ENCODE assay signal across 8 cellular contexts in genomic region chr17:1203111-1203966, GRCh38. TPM values are rescaled to one million over a fixed set of nuclear protein-coding genes. Genes with fewer than 3 reads are reported as not detected.
DNase-seq lines count a peak whose midpoint lies in the region; ATAC-seq and TF ChIP-seq lines count a peak whose summit lies in the region.

No MANE protein-coding gene starts in this region.

- H4K20me1 ChIP-seq in DOHH2 (ENCODE audit: control insufficient read depth, insufficient read depth, low read depth, low read length) = no peaks in the 10 kb centered on the region; the same call in 1 of the 2 replicates

- TF ChIP-seq CTCF in DOHH2 (IDR thresholded peaks at IDR 0.05; ENCODE audit: low read depth, low read length, poor library complexity, severe bottlenecking) (no peak), ovary (IDR thresholded peaks at IDR 0.05) (no peak)

- H3K27ac ChIP-seq in DOHH2 (ENCODE audit: low read depth, low read length) = peak overlapping the region; percentile 93
- peak overlapping the region in 1 of 2 donors; percentile 32 for H3K27ac ChIP-seq in ovary

- peaks cover 87% of the 10 kb centered on the region for H3K79me2 ChIP-seq in DOHH2 (ENCODE audit: control insufficient read depth, low read length)

- peak overlapping the region; percentile 98 for H3K4me2 ChIP-seq in DOHH2 (ENCODE audit: low read length)

- 5 to 10% (median 7%) methylated on average over 56 to 76 of the region's 91 CpGs for WGBS in ovary, 3 donors

- H3K4me3 ChIP-seq in DOHH2 (ENCODE audit: low read length) (peak overlapping the region; percentile 77), ovary (peak overlapping the region; percentile 42)

- H3K36me3 ChIP-seq in DOHH2 (ENCODE audit: control insufficient read depth, low read length) = peaks cover 40% of the 10 kb centered on the region
- H3K36me3 ChIP-seq in ovary = no peaks in the 10 kb centered on the region

- intact Hi-C loops in ovary (cut with DNase I) = no loop called here

- H3K27me3 ChIP-seq in DOHH2 (ENCODE audit: control insufficient read depth, low read length) (no peaks in the 10 kb centered on the region), ovary (no peaks in the 10 kb centered on the region)

- DNase-seq in NCI-H748 (lab: John Stamatoyannopoulos, UW; ENCODE audit: unreplicated experiment) = peak; percentile 88
- peak; percentile 25 to 34 (median 32) for DNase-seq in activated naive CD4-positive, alpha-beta T cell (lab: John Stamatoyannopoulos, UW)
- DNase-seq in glomerular visceral epithelial cell (ENCODE audit: extremely low spot score) = peak; percentile 70
- DNase-seq in ovary = peak; percentile 52 to 73 (median 71)
- no peak for DNase-seq in SHP77 (lab: John Stamatoyannopoulos, UW)
- DNase-seq in NCI-H2107 (lab: John Stamatoyannopoulos, UW) = no peak

- H3K9me3 ChIP-seq in DOHH2 (ENCODE audit: control insufficient read depth, insufficient read depth, low read length) (peaks cover 6% of the 10 kb centered on the region; the same call in 1 of the 2 replicates), ovary (no peaks in the 10 kb centered on the region)

- H3K9me2 ChIP-seq in DOHH2 (replicated peaks; ENCODE audit: control insufficient read depth, low read length) = no peaks in the 10 kb centered on the region

- peaks cover 68% of the 10 kb centered on the region for H3K4me1 ChIP-seq in DOHH2 (ENCODE audit: control insufficient read depth, low read length)
- H3K4me1 ChIP-seq in ovary (ENCODE audit: insufficient read depth) = peaks cover 2% of the 10 kb centered on the region

- peaks cover 62% of the 10 kb centered on the region for H3F3A ChIP-seq in DOHH2 (ENCODE audit: control insufficient read depth, insufficient read depth)

- no peak for TF ChIP-seq POLR2A in ovary (IDR thresholded peaks at IDR 0.05)

- ATAC-seq in HG02610 (IDR thresholded peaks at IDR 0.05; ENCODE audit: unreplicated experiment) = no peak

- TF ChIP-seq EP300 in ovary (IDR thresholded peaks at IDR 0.05) = no peak

RNA-seq across cellular contexts. Expression of gene ABR, which starts 23.6 kb away (rescaled TPM):
- 10 to 100 TPM; 25.0 to 94.6 (median 60.2) TPM for total RNA-seq in ovary
- 10 to 100 TPM; 33.3 to 66.7 TPM for polyA plus RNA-seq in ovary

Comparison
In these comparisons a context has a peak if more than half of its experiments do, and no peak if none do; other contexts are left out.
1. DNase-seq: peak in NCI-H748 (single experiment), activated naive CD4-positive, alpha-beta T cell (4 of 4), glomerular visceral epithelial cell (single experiment) and ovary (5 of 5); none in SHP77 (0 of 2) and NCI-H2107 (single experiment).